In the genomic region with DNA sequence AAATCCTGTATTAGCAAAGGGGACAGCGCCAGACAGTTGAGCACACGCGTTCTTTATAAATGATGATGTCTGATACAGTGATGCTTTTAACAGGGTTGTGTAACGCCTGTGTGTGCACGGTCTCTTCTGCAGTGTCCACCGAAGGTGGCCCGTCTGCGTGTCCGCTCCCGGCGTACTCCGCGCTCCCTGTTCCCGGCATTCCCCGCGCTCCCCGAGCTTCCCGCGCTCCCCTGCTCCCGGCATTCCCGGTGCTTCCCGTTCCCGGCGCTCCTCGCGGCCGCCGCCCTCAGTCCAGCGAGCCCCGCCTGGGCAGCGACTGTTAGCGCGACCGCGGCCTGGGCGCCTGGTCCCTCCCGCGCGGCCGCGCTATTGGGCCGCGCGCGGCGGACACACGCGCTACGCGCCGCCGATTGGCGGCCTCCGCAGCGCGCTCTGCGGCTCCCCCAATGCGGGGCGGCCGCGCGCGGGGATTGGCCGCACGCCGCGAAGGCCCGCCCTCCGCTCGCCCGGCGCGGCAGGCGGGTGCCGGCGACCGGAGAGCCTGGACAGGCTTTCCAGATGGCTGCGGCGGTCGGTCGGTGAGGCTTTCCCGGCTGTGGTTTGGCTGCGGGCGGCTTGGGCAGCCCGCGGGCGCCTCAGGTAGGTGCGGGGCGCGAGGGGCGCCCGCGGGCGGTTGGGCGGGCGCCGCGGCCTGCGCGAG, we compare ENCODE assay signal across 8 cellular contexts. TPM values are rescaled to one million over a fixed set of nuclear protein-coding genes. Genes with fewer than 3 reads are reported as not detected.
DNase-seq lines count a peak whose midpoint lies in the region; ATAC-seq and TF ChIP-seq lines count a peak whose summit lies in the region.

A gene (plus strand): TSS at position 497 of the 700 bp plus-strand sequence. CDS start 5,723 bp downstream, outside the sequence.

- no peaks in the 10 kb centered on the region for H3K36me3 ChIP-seq in ascending aorta
- H3K36me3 ChIP-seq in psoas muscle (ENCODE audit: insufficient read depth in 1 of 2, low read depth in 1 of 2): no peaks in the 10 kb centered on the region
- no peaks in the 10 kb centered on the region for H3K36me3 ChIP-seq in aorta (ENCODE audit: control insufficient read depth in 1 of 2, insufficient read depth in 2 of 2, low read length in 1 of 2)

- H3K27me3 ChIP-seq in ascending aorta (no peaks in the 10 kb centered on the region), right cardiac atrium (ENCODE audit: control insufficient read depth, insufficient read depth) (no peaks in the 10 kb centered on the region), psoas muscle (ENCODE audit: insufficient read depth in 3 of 3, low read length in 2 of 3) (no peaks in the 10 kb centered on the region), aorta (ENCODE audit: control insufficient read depth in 1 of 2, insufficient read depth in 2 of 2, low read length in 1 of 2) (no peaks in the 10 kb centered on the region)

- ATAC-seq in HG02884 (IDR thresholded peaks at IDR 0.05; ENCODE audit: unreplicated experiment) (peak; percentile 80), right cardiac atrium (peak; percentile 96 to 97), psoas muscle (peak; percentile 92 to 95 (median 93)), aorta (ENCODE audit: low FRiP score) (peak; percentile 96)

- DNase-seq in GM13977 (ENCODE audit: low spot score) (peak; percentile 98), NCI-H1694 (lab: John Stamatoyannopoulos, UW) (peak; percentile 78), T-helper 2 cell (peak; percentile 49 to 91 (median 62)), ascending aorta (ENCODE audit: low spot score in 2 of 2) (peak; percentile 50 to 95), right cardiac atrium (peak; percentile 94 to 98 (median 98)), psoas muscle (peak; percentile 94 to 97), aorta (peak; percentile 95 to 97)

- H3K4me3 ChIP-seq in ascending aorta (peak within 1 kb of the TSS; percentile 80 to 83), right cardiac atrium (ENCODE audit: low read length) (peak within 1 kb of the TSS; percentile 94), psoas muscle (peak within 1 kb of the TSS; percentile 98), aorta (ENCODE audit: low read length in 2 of 2) (peak within 1 kb of the TSS; percentile 68 to 91)

- H3K9me3 ChIP-seq in ascending aorta (no peaks in the 10 kb centered on the region), right cardiac atrium (ENCODE audit: control insufficient read depth, low read length) (no peaks in the 10 kb centered on the region), psoas muscle (no peaks in the 10 kb centered on the region), aorta (ENCODE audit: control insufficient read depth, low read length) (no peaks in the 10 kb centered on the region)

- H3K27ac ChIP-seq in ascending aorta (peak within 1 kb of the TSS; percentile 82 to 89), right cardiac atrium (ENCODE audit: low read length) (peak within 1 kb of the TSS; percentile 87), psoas muscle (peak within 1 kb of the TSS; percentile 88), aorta (ENCODE audit: low read depth in 1 of 2, low read length in 2 of 2) (peak within 1 kb of the TSS; percentile 46 to 60)

- H3K4me1 ChIP-seq in ascending aorta: peaks cover 12 to 28% of the 10 kb centered on the region in 2 donors
- peaks cover 24% of the 10 kb centered on the region for H3K4me1 ChIP-seq in right cardiac atrium (ENCODE audit: control insufficient read depth, insufficient read depth, low read length)
- peaks cover 40% of the 10 kb centered on the region for H3K4me1 ChIP-seq in psoas muscle
- no peaks in the 10 kb centered on the region for H3K4me1 ChIP-seq in aorta (ENCODE audit: control insufficient read depth in 1 of 2, insufficient read depth in 2 of 2, low read length in 2 of 2)

- under 1% methylated on average over 100 of the region's 100 CpGs for WGBS in right cardiac atrium
- WGBS in psoas muscle, 3 donors: 0 to 1% (median 1%) methylated on average over 70 to 100 of the region's 100 CpGs
- 0% methylated on average over 75 to 100 of the region's 100 CpGs for WGBS in aorta, 2 donors

- no peak for TF ChIP-seq CTCF in GM13977 (IDR thresholded peaks at IDR 0.05; ENCODE audit: extremely low read depth, insufficient read depth, missing control alignments)
- TF ChIP-seq CTCF in ascending aorta (IDR thresholded peaks at IDR 0.05): no peak
- no peak for TF ChIP-seq CTCF in psoas muscle (IDR thresholded peaks at IDR 0.05)

- intact Hi-C loops in ascending aorta (cut with DNase I) (loop anchor here (1.0 kb wide), 2 partner anchors 37 to 59 kb away; a partner anchor contains a TSS), right cardiac atrium (cut with DNase I) (loop anchor here in 1 of 4 donors (5.0 kb wide), 1 partner anchor 53 kb away; no protein-coding TSS in a partner anchor), psoas muscle (cut with DNase I) (loop anchor here (5.0 kb wide), 2 partner anchors 37 to 58 kb away; a partner anchor contains a TSS), aorta (cut with DNase I) (loop anchor here (2.0 to 10.0 kb wide), 4 partner anchors 37 to 105 kb away; a partner anchor contains a TSS)

- in situ Hi-C loops in GM13977 (cut with MboI; ENCODE audit: low pct_unique_long_range_greater_than_20kb, low sequenced_read_pairs, unreplicated experiment): no loop called here

RNA-seq across cellular contexts. Expression of the gene that starts here (rescaled TPM):
- total RNA-seq in ascending aorta (18.0 TPM), right cardiac atrium (10 to 100 TPM; 15.5 to 18.6 (median 17.0) TPM), psoas muscle (10 to 100 TPM; 12.2 to 19.5 (median 15.0) TPM), aorta (10 to 100 TPM; 31.9 to 43.9 TPM)
- polyA plus RNA-seq in right cardiac atrium (11.2 TPM), psoas muscle (10 to 100 TPM; 10.5 to 21.5 (median 15.3) TPM), aorta (10 to 100 TPM in 1 of 2 donors, 1 to 10 TPM in 1; 5.5 to 22.5 TPM)

Comparison
In these comparisons a context has a peak if more than half of its experiments do, and no peak if none do; other contexts are left out.
1. Peak in every context shown above with its lines: DNase-seq, ATAC-seq, H3K4me3 ChIP-seq and H3K27ac ChIP-seq.